ENCODE assay signal across 13 cellular contexts in genomic region chr12:130932061-130932650, GRCh38. TPM values are rescaled to one million over a fixed set of nuclear protein-coding genes. Genes with fewer than 3 reads are reported as not detected.
"Had no signal": no experiment of that assay in that cellular context is flagged by ENCODE, and none has a peak within 500 bp of the region (broad histone marks: within the 10 kb centered on the region; RNA-seq: fewer than 3 reads in every experiment).

No MANE protein-coding gene starts in this region.

- DNase-seq: activated CD4-positive, alpha-beta memory T cell treated with anti-CD3 and anti-CD28 coated beads, Interleukin-2, amount 10 ng/mL, durations not matched to agents 7 days and 5 days; activated CD4-positive, alpha-beta T cell treated with anti-CD3 and anti-CD28 coated beads for 1 hour; activated naive CD4-positive, alpha-beta T cell treated with anti-CD3 and anti-CD28 coated beads for 36 hours; colonic mucosa; effector CD4-positive, alpha-beta T cell; nephron progenitor cell; stimulated activated CD4-positive, alpha-beta T cell treated with anti-CD3 and anti-CD28 coated beads, Interleukin-2, amount 100 ng/mL, for 48 hours; stimulated activated naive CD4-positive, alpha-beta T cell treated with Interleukin-2 at 50 U/mL for 16 hours had no signal

- H3K4me3 Mint-ChIP-seq: activated CD4-positive, alpha-beta memory T cell treated with anti-CD3 and anti-CD28 coated beads, Interleukin-2, amount 10 ng/mL, durations not matched to agents 7 days and 5 days; activated naive CD4-positive, alpha-beta T cell treated with anti-CD3 and anti-CD28 coated beads for 36 hours; memory B cell; nephron progenitor cell had no signal

- H3K36me3 Mint-ChIP-seq: memory B cell had no signal

- H3K4me1 Mint-ChIP-seq: activated CD4-positive, alpha-beta memory T cell treated with anti-CD3 and anti-CD28 coated beads, Interleukin-2, amount 10 ng/mL, durations not matched to agents 7 days and 5 days; memory B cell had no signal

- H3K36me3 ChIP-seq: cardiac muscle cell, colonic mucosa had no signal

- H3K4me1 ChIP-seq: colonic mucosa had no signal

- H3K27me3 ChIP-seq: cardiac muscle cell, colonic mucosa had no signal

- FAIRE-seq: endothelial cell of umbilical vein had no signal

- ATAC-seq: left lobe of liver had no signal

- H3K9me3 ChIP-seq: colonic mucosa had no signal

- H3K27ac Mint-ChIP-seq: activated CD4-positive, alpha-beta memory T cell treated with anti-CD3 and anti-CD28 coated beads, Interleukin-2, amount 10 ng/mL, durations not matched to agents 7 days and 5 days; activated naive CD4-positive, alpha-beta T cell treated with anti-CD3 and anti-CD28 coated beads for 36 hours; memory B cell; nephron progenitor cell had no signal

- H3K27ac ChIP-seq: cardiac muscle cell, colonic mucosa had no signal

- H3K4me3 ChIP-seq: cardiac muscle cell, colonic mucosa had no signal

RNA-seq across cellular contexts. Expression of gene ADGRD1, which starts 21.6 kb away (rescaled TPM):
- total RNA-seq: activated naive CD4-positive, alpha-beta T cell treated with anti-CD3 and anti-CD28 coated beads for 36 hours; endothelial cell of umbilical vein; pulmonary artery endothelial cell had no signal
